Comparison of ENCODE assay signal across 17 cellular contexts in the genomic region with DNA sequence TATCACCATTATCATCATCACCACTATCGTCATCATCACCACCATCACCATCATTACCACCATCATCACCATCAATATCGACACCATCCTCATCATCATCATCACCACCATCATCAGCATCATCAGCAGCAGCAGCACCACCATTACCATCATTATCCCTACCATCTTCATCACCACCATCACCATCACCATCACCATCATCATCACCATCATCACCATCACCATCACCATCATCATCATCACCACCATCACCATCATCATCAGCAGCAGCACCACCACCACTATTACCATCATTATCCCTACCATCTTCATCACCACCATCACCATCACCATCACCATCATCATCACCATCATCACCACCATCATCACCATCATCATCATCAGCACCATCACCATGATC. TPM values are rescaled to one million over a fixed set of nuclear protein-coding genes. Genes with fewer than 3 reads are reported as not detected.
"Had no signal": no experiment of that assay in that cellular context is flagged by ENCODE, and none has a peak within 500 bp of the region (broad histone marks: within the 10 kb centered on the region; RNA-seq: fewer than 3 reads in every experiment).

No MANE protein-coding gene starts in this region.

RNA-seq across cellular contexts. Expression of a gene that starts 15.9 kb away (rescaled TPM):
- total RNA-seq: activated B cell treated with CpG ODN at 0.5 μM for 24 hours; activated CD4-positive, alpha-beta memory T cell treated with anti-CD3 and anti-CD28 coated beads for 36 hours; activated CD4-positive, alpha-beta T cell treated with anti-CD3 and anti-CD28 coated beads, Interleukin-2, amount 10 ng/mL, durations not matched to agents 24 days and 14 days; activated CD8-positive, alpha-beta memory T cell treated with anti-CD3 and anti-CD28 coated beads for 36 hours; activated CD8-positive, alpha-beta T cell treated with anti-CD3 and anti-CD28 coated beads for 36 hours; activated naive CD4-positive, alpha-beta T cell treated with anti-CD3 and anti-CD28 coated beads for 36 hours; activated naive CD4-positive, alpha-beta T cell treated with anti-CD3 and anti-CD28 coated beads, Interleukin-2, amount 50 U/mL, for 72 hours; activated naive CD8-positive, alpha-beta T cell treated with anti-CD3 and anti-CD28 coated beads for 36 hours; activated T-cell treated with anti-CD3 and anti-CD28 coated beads, Interleukin-2, amount 50 U/mL, for 4 hours; activated T-cell treated with anti-CD3 and anti-CD28 coated beads, Interleukin-2, amount 50 U/mL, for 72 hours; activated T-helper 1 cell treated with anti-CD3 and anti-CD28 coated beads, Interleukin-12 subunit alpha, Interleukin-12 subunit beta, Interleukin-2, Interleukin-4 antibody, amounts not matched to agents 30 ng/mL and 10 ng/mL and 1 ng/mL, durations not matched to agents 14 hours and 24 hours and 36 hours; activated T-helper 17 cell treated with anti-CD3 and anti-CD28 coated beads, Interleukin-2, amount 50 U/mL, for 72 hours; ascending aorta had no signal

RNA-seq across cellular contexts. Expression of a gene that starts 54.0 kb away (rescaled TPM):
- total RNA-seq: activated B cell treated with CpG ODN at 0.5 μM for 24 hours, bronchial epithelial cell had no signal

RNA-seq across cellular contexts. Expression of a gene that starts 58.3 kb away (rescaled TPM):
- total RNA-seq: activated B cell treated with CpG ODN at 0.5 μM for 24 hours; activated CD4-positive, alpha-beta memory T cell treated with anti-CD3 and anti-CD28 coated beads for 36 hours; activated CD4-positive, alpha-beta T cell treated with anti-CD3 and anti-CD28 coated beads, Interleukin-2, amount 10 ng/mL, durations not matched to agents 24 days and 14 days; activated CD8-positive, alpha-beta memory T cell treated with anti-CD3 and anti-CD28 coated beads for 36 hours; activated CD8-positive, alpha-beta T cell treated with anti-CD3 and anti-CD28 coated beads for 36 hours; activated naive CD4-positive, alpha-beta T cell treated with anti-CD3 and anti-CD28 coated beads for 36 hours; activated naive CD4-positive, alpha-beta T cell treated with anti-CD3 and anti-CD28 coated beads, Interleukin-2, amount 50 U/mL, for 72 hours; activated naive CD8-positive, alpha-beta T cell treated with anti-CD3 and anti-CD28 coated beads for 36 hours; activated T-cell treated with anti-CD3 and anti-CD28 coated beads, Interleukin-2, amount 50 U/mL, for 4 hours; activated T-cell treated with anti-CD3 and anti-CD28 coated beads, Interleukin-2, amount 50 U/mL, for 72 hours; activated T-helper 1 cell treated with anti-CD3 and anti-CD28 coated beads, Interleukin-12 subunit alpha, Interleukin-12 subunit beta, Interleukin-2, Interleukin-4 antibody, amounts not matched to agents 30 ng/mL and 10 ng/mL and 1 ng/mL, durations not matched to agents 14 hours and 24 hours and 36 hours; activated T-helper 17 cell treated with anti-CD3 and anti-CD28 coated beads, Interleukin-2, amount 50 U/mL, for 72 hours; adrenal gland; ascending aorta; bronchial epithelial cell; cardiac muscle cell; chondrocyte had no signal
- polyA plus RNA-seq: adrenal gland had no signal
